25 cellular contexts compared by ENCODE assay signal in the genomic region with DNA sequence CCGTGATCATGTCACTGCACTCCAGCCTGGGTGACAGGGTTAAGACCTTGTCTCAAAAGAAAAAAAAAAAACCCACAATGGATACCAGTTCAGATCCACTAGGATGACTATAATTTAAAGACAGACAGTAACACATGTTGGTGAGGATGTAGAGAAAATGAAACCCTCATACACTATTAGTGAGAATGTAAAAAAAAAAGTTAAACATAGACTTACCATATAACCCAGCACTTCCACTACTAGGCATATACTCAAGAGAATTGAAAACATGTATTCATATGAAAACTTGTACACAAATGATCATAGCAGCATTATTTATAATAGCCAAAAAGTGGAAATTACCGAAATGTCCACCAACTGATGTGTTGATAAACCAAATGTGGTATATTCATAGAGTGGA.
"Had no signal": no experiment of that assay in that cellular context is flagged by ENCODE, and none has a peak within 500 bp of the region (broad histone marks: within the 10 kb centered on the region; RNA-seq: fewer than 3 reads in every experiment).

No MANE protein-coding gene starts in this region.

- H3K27ac ChIP-seq: colonic mucosa, coronary artery, dorsolateral prefrontal cortex, epithelial cell of prostate, esophagus muscularis mucosa, esophagus squamous epithelium, foreskin keratinocyte, gastrocnemius medialis, gastroesophageal sphincter, heart left ventricle, heart right ventricle had no signal

- H3K9me3 ChIP-seq: colonic mucosa, esophagus muscularis mucosa, esophagus squamous epithelium, gastrocnemius medialis, gastroesophageal sphincter, heart left ventricle, heart right ventricle had no signal

- H3K4me3 Mint-ChIP-seq: dendritic cell treated with granulocyte-macrophage colony-stimulating factor and Interleukin-4, amounts not matched to agents 40 ng/mL and 50 ng/mL, for 4 days; effector memory CD8-positive, alpha-beta T cell; endodermal cell had no signal

- ATAC-seq: effector memory CD8-positive, alpha-beta T cell; esophagus mucosa; foreskin keratinocyte; gastrocnemius medialis; gastroesophageal sphincter; heart left ventricle; heart right ventricle had no signal

- H3K4me1 Mint-ChIP-seq: endodermal cell had no signal

- H3K4me3 ChIP-seq: colonic mucosa, coronary artery, dorsolateral prefrontal cortex, esophagus muscularis mucosa, esophagus squamous epithelium, gastrocnemius medialis, gastroesophageal sphincter, heart left ventricle, heart right ventricle had no signal

- H3K4me1 ChIP-seq: colonic mucosa, foreskin keratinocyte had no signal

- H3K27ac Mint-ChIP-seq: dendritic cell treated with granulocyte-macrophage colony-stimulating factor and Interleukin-4, amounts not matched to agents 40 ng/mL and 50 ng/mL, for 4 days; effector memory CD8-positive, alpha-beta T cell; endodermal cell had no signal

- H3K9me3 Mint-ChIP-seq: dendritic cell treated with granulocyte-macrophage colony-stimulating factor and Interleukin-4, amounts not matched to agents 40 ng/mL and 50 ng/mL, for 4 days; effector memory CD8-positive, alpha-beta T cell; endodermal cell had no signal

- H3K36me3 ChIP-seq: colonic mucosa, gastrocnemius medialis had no signal

- H3K27me3 Mint-ChIP-seq: dendritic cell treated with granulocyte-macrophage colony-stimulating factor and Interleukin-4, amounts not matched to agents 40 ng/mL and 50 ng/mL, for 4 days; effector memory CD8-positive, alpha-beta T cell had no signal

- H3K27me3 ChIP-seq: colonic mucosa, dorsolateral prefrontal cortex, esophagus muscularis mucosa, esophagus squamous epithelium, foreskin keratinocyte, gastrocnemius medialis, gastroesophageal sphincter, heart left ventricle, heart right ventricle had no signal

- DNase-seq: colonic mucosa; cortex of kidney; dermis blood vessel endothelial cell; dorsolateral prefrontal cortex; effector CD4-positive, alpha-beta T cell; effector CD8-positive, alpha-beta T cell; effector memory CD4-positive, alpha-beta T cell; effector memory CD8-positive, alpha-beta T cell; endodermal cell; erythroblast; esophagus squamous epithelium; foreskin fibroblast; foreskin keratinocyte; foreskin melanocyte; gastrocnemius medialis; glutamatergic neuron; head of caudate nucleus; heart left ventricle; heart right ventricle had no signal
